ENCODE assay signal across 23 cellular contexts in genomic region chrX:136495043-136495442, GRCh38. TPM values are rescaled to one million over a fixed set of nuclear protein-coding genes. Genes with fewer than 3 reads are reported as not detected.
DNase-seq lines count a peak whose midpoint lies in the region; ATAC-seq and TF ChIP-seq lines count a peak whose summit lies in the region.
"Had no signal": no experiment of that assay in that cellular context is flagged by ENCODE, and none has a peak within 500 bp of the region (broad histone marks: within the 10 kb centered on the region; RNA-seq: fewer than 3 reads in every experiment).

No MANE protein-coding gene starts in this region.

- TF ChIP-seq CTCF in CD14-positive monocyte (IDR thresholded peaks at IDR 0.05) (no peak), left ventricle myocardium inferior (IDR thresholded peaks at IDR 0.05; ENCODE audit: borderline replicate concordance) (no peak)

- intact Hi-C loops in CD14-positive monocyte (cut with micrococcal nuclease) (no loop called here), left ventricle myocardium inferior (cut with micrococcal nuclease) (no loop called here)

- no peak for DNase-seq in CD14-positive monocyte (ENCODE audit: low spot score)
- DNase-seq in GDM1 (lab: John Stamatoyannopoulos, UW) = peak; percentile 12
- peak; percentile 65 for DNase-seq in NOMO-1 treated with dmso at 0.1 percent for 144 hours (lab: John Stamatoyannopoulos, UW; ENCODE audit: unreplicated experiment)
- no peak for DNase-seq in naive thymus-derived CD8-positive, alpha-beta T cell
- DNase-seq in effector CD4-positive, alpha-beta T cell = no peak
- DNase-seq in left ventricle myocardium inferior = no peak
- DNase-seq: activated effector memory CD4-positive, alpha-beta T cell treated with anti-CD3 and anti-CD28 coated beads, Interleukin-2, amount 50 U/mL, for 16 hours; GOT3; mesenchymal stem cell; NCI-H345; Right ventricle myocardium superior; stimulated activated naive CD8-positive, alpha-beta T cell treated with anti-CD3 and anti-CD28 coated beads, Interleukin-15, amount 100 ng/mL, for 72 hours; T-helper 2 cell; trophoblast cell had no signal

- peak overlapping the region; percentile 67 to 88 (median 73) for H3K27ac Mint-ChIP-seq in CD14-positive monocyte
- H3K27ac Mint-ChIP-seq in naive thymus-derived CD8-positive, alpha-beta T cell = peak overlapping the region in 7 of 10 donors; percentile 21 to 99 (median 73)
- H3K27ac Mint-ChIP-seq: WTC11 had no signal

- peak overlapping the region in 1 of 2 donors; percentile 20 for H3K4me3 Mint-ChIP-seq in CD14-positive monocyte
- peak overlapping the region in 1 of 10 donors; percentile 18 for H3K4me3 Mint-ChIP-seq in naive thymus-derived CD8-positive, alpha-beta T cell
- H3K4me3 Mint-ChIP-seq: central memory CD8-positive, alpha-beta T cell; stimulated activated naive CD8-positive, alpha-beta T cell treated with anti-CD3 and anti-CD28 coated beads, Interleukin-15, amount 100 ng/mL, for 72 hours had no signal

- peaks cover 0 to 6% (median 0%) of the 10 kb centered on the region in 7 donors for H3K9me3 Mint-ChIP-seq in CD14-positive monocyte
- H3K9me3 Mint-ChIP-seq in naive thymus-derived CD8-positive, alpha-beta T cell = no peaks in the 10 kb centered on the region
- H3K9me3 Mint-ChIP-seq: central memory CD8-positive, alpha-beta T cell; stimulated activated naive CD8-positive, alpha-beta T cell treated with anti-CD3 and anti-CD28 coated beads, Interleukin-15, amount 100 ng/mL, for 72 hours; WTC11 had no signal

- peaks cover under 1% of the 10 kb centered on the region for H3K36me3 ChIP-seq in left ventricle myocardium inferior
- H3K36me3 ChIP-seq: prostate gland had no signal

- H3K27me3 ChIP-seq in left ventricle myocardium inferior (ENCODE audit: low read depth) = peaks cover 15% of the 10 kb centered on the region

- peaks cover 27% of the 10 kb centered on the region for H3K4me1 ChIP-seq in left ventricle myocardium inferior
- H3K4me1 ChIP-seq: prostate gland had no signal

- no peaks in the 10 kb centered on the region for H3K9me3 ChIP-seq in left ventricle myocardium inferior (replicated peaks)
- H3K9me3 ChIP-seq: prostate gland had no signal

- H3K27me3 Mint-ChIP-seq in CD14-positive monocyte (ENCODE audit: low read depth in 3 of 3) = peaks cover 0 to 8% (median 0%) of the 10 kb centered on the region in 3 donors
- peaks cover 4 to 7% (median 6%) of the 10 kb centered on the region in 5 donors for H3K27me3 Mint-ChIP-seq in naive thymus-derived CD8-positive, alpha-beta T cell

- POLR2A ChIA-PET in naive thymus-derived CD8-positive, alpha-beta T cell (lab: Charles Lee) = no interaction called here

- no peak overlapping the region for H3K4me3 ChIP-seq in left ventricle myocardium inferior
- H3K4me3 ChIP-seq: prostate gland, skin epidermis had no signal

- ATAC-seq in naive thymus-derived CD8-positive, alpha-beta T cell = no peak
- ATAC-seq in GM21737 (IDR thresholded peaks at IDR 0.05; ENCODE audit: unreplicated experiment) (no peak), HG03108 (IDR thresholded peaks at IDR 0.05; ENCODE audit: unreplicated experiment) (no peak)
- ATAC-seq: stimulated activated naive CD8-positive, alpha-beta T cell treated with anti-CD3 and anti-CD28 coated beads, Interleukin-15, amount 100 ng/mL, for 72 hours; WTC11 had no signal

- peaks cover under 1% of the 10 kb centered on the region in 2 donors for H3K36me3 Mint-ChIP-seq in CD14-positive monocyte
- H3K36me3 Mint-ChIP-seq in naive thymus-derived CD8-positive, alpha-beta T cell = peaks cover 0 to 8% (median 0%) of the 10 kb centered on the region in 3 donors
- H3K36me3 Mint-ChIP-seq: WTC11 had no signal

- H3K27ac ChIP-seq in left ventricle myocardium inferior (replicated peaks) = no peak overlapping the region
- H3K27ac ChIP-seq: prostate gland, skin epidermis had no signal

- peaks cover 29% of the 10 kb centered on the region for H3K4me1 Mint-ChIP-seq in CD14-positive monocyte
- H3K4me1 Mint-ChIP-seq in naive thymus-derived CD8-positive, alpha-beta T cell = peaks cover 4 to 20% (median 14%) of the 10 kb centered on the region in 4 donors

RNA-seq across cellular contexts. Expression of gene HTATSF1, which starts 2.3 kb away (rescaled TPM):
- polyA plus RNA-seq in CD14-positive monocyte = 10 to 100 TPM; 14.2 to 20.5 TPM
- 10 to 100 TPM; 29.8 to 30.1 TPM for total RNA-seq in naive thymus-derived CD8-positive, alpha-beta T cell
- 10 to 100 TPM; 40.0 to 67.9 (median 63.8) TPM for polyA plus RNA-seq in naive thymus-derived CD8-positive, alpha-beta T cell
- total RNA-seq in left ventricle myocardium inferior = 63.6 TPM

RNA-seq across cellular contexts. Expression of gene BRS3, which starts 7.3 kb away (rescaled TPM):
- polyA plus RNA-seq in CD14-positive monocyte = not detected
- not detected for total RNA-seq in naive thymus-derived CD8-positive, alpha-beta T cell
- not detected for polyA plus RNA-seq in naive thymus-derived CD8-positive, alpha-beta T cell
- total RNA-seq in left ventricle myocardium inferior = not detected
- total RNA-seq: Right ventricle myocardium superior, WTC11 had no signal
- polyA plus RNA-seq: esophagus had no signal

RNA-seq across cellular contexts. Expression of gene VGLL1, which starts 37.0 kb away (rescaled TPM):
- polyA plus RNA-seq in CD14-positive monocyte = not detected
- not detected for total RNA-seq in naive thymus-derived CD8-positive, alpha-beta T cell
- not detected for polyA plus RNA-seq in naive thymus-derived CD8-positive, alpha-beta T cell
- not detected for total RNA-seq in left ventricle myocardium inferior
- total RNA-seq: frontal cortex, Right ventricle myocardium superior, WTC11 had no signal
- polyA plus RNA-seq: neural cell had no signal

Comparison
In these comparisons a context has a peak if more than half of its experiments do, and no peak if none do; other contexts are left out.
1. DNase-seq: peak in GDM1 (single experiment) and NOMO-1 treated with dmso at 0.1 percent for 144 hours (single experiment); none in CD14-positive monocyte (single experiment), naive thymus-derived CD8-positive, alpha-beta T cell (0 of 10), effector CD4-positive, alpha-beta T cell (single experiment) and left ventricle myocardium inferior (single experiment).